ENCODE assay signal across 28 cellular contexts in the genomic region with DNA sequence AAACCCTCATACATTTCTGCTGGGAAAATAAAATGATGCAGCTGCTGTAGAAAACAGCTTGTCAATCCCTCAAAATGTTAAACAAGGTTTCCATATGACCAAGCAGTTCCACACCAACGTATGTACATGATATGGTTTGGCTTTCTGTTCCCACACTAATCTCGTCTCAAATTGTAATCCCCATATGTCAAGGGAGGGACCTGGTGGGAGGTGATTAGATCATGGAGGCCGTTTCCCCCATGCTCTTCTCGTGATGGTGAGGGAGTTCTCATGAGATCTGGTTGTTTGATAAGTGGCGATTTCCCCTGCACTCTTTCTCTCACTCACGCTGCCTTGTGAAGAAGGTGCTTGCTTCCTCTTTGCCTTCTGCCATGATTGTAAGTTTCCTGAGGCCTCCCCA.
DNase-seq lines count a peak whose midpoint lies in the region; ATAC-seq lines count a peak whose summit lies in the region.
"Had no signal": no experiment of that assay in that cellular context is flagged by ENCODE, and none has a peak within 500 bp of the region (broad histone marks: within the 10 kb centered on the region; RNA-seq: fewer than 3 reads in every experiment).

No MANE protein-coding gene starts in this region.

- H3K4me2 ChIP-seq in mesenchymal stem cell (ENCODE audit: low read length, poor library complexity, severe bottlenecking), result no peak overlapping the region

- H4K91ac ChIP-seq in mesenchymal stem cell (ENCODE audit: low read length), result no peak overlapping the region

- H3K4me3 ChIP-seq in mesenchymal stem cell (ENCODE audit: insufficient read depth in 1 of 2, low read depth in 1 of 2, low read length in 2 of 2), result no peak overlapping the region
- H3K4me3 ChIP-seq: mucosa of descending colon, right lobe of liver, SK-N-MC, tibial artery, vagina had no signal

- H3K9ac ChIP-seq in mesenchymal stem cell (ENCODE audit: low read length), result no peak overlapping the region

- no peak overlapping the region for H3K27ac ChIP-seq in mesenchymal stem cell (ENCODE audit: low read length, poor library complexity, severe bottlenecking)
- H3K27ac ChIP-seq: right lobe of liver, SK-N-MC, tibial artery, vagina had no signal

- WGBS in mesenchymal stem cell, result 79% methylated on average over 4 of the region's 6 CpGs

- DNase-seq in KBM-7 (peak; percentile 21), mesenchymal stem cell (no peak), RKO (ENCODE audit: low spot score) (no peak), SKM-1 treated with dmso at 0.1 percent for 144 hours (lab: John Stamatoyannopoulos, UW; ENCODE audit: unreplicated experiment) (no peak)
- DNase-seq: activated CD4-positive, alpha-beta T cell treated with anti-CD3 and anti-CD28 coated beads, Interleukin-2, amount 50 U/mL, for 4 hours; activated CD8-positive, alpha-beta memory T cell treated with anti-CD3 and anti-CD28 coated beads, Interleukin-2, amount 10 ng/mL, durations not matched to agents 7 days and 5 days; activated gamma-delta T cell; activated naive CD8-positive, alpha-beta T cell treated with anti-CD3 and anti-CD28 coated beads, Interleukin-2, amount 10 ng/mL, durations not matched to agents 7 days and 5 days; activated T-cell treated with anti-CD3 and anti-CD28 coated beads, Interleukin-2, amount 50 U/mL, for 4 hours; aorta; GOT3; mucosa of descending colon; MV-4-11; natural killer cell; NCI-H1436; NCI-H2081 treated with DMSO at 0.1 percent for 48 hours; NCI-H345; NCI-H748 treated with DMSO at 0.1 percent for 48 hours; nucleus accumbens; right lobe of liver; RPMI8226; tibial artery had no signal

- no peak overlapping the region for H3K4ac ChIP-seq in mesenchymal stem cell (ENCODE audit: low read depth in 1 of 2, low read length in 2 of 2)

- in situ Hi-C loops in KBM-7 (cut with MboI; ENCODE audit: low pct_unique_long_range_greater_than_20kb, low sequenced_read_pairs), result no loop called here

- H3K27me3 ChIP-seq in mesenchymal stem cell (ENCODE audit: control insufficient read depth in 1 of 2, insufficient read depth in 1 of 2, low read length in 2 of 2), result peaks cover 0 to 6% of the 10 kb centered on the region in 2 experiments
- H3K27me3 ChIP-seq: right lobe of liver, tibial artery, vagina had no signal

- no peak overlapping the region for H3K18ac ChIP-seq in mesenchymal stem cell (ENCODE audit: low read depth in 1 of 2, low read length in 2 of 2)

- H3K23ac ChIP-seq in mesenchymal stem cell (ENCODE audit: low read length in 2 of 2), result no peak overlapping the region

- H4K8ac ChIP-seq in mesenchymal stem cell (ENCODE audit: low read length), result no peak overlapping the region

- no peak overlapping the region for H2BK120ac ChIP-seq in mesenchymal stem cell (ENCODE audit: low read depth, low read length)

- no peak overlapping the region for H2BK5ac ChIP-seq in mesenchymal stem cell (ENCODE audit: low read depth, low read length, poor library complexity, severe bottlenecking)

- ATAC-seq in GM18502 (IDR thresholded peaks at IDR 0.05; ENCODE audit: poor library complexity, unreplicated experiment), result peak; percentile 56
- peak; percentile 47 for ATAC-seq in HG02571 (IDR thresholded peaks at IDR 0.05; ENCODE audit: unreplicated experiment)
- ATAC-seq in GM21529 (IDR thresholded peaks at IDR 0.05; ENCODE audit: unreplicated experiment), result no peak
- ATAC-seq: activated CD4-positive, CD25-positive, alpha-beta regulatory T cell treated with anti-CD3 and anti-CD28 coated beads, Interleukin-2, amount 50 U/mL, for 24 hours; activated CD8-positive, alpha-beta memory T cell treated with anti-CD3 and anti-CD28 coated beads, Interleukin-2, amount 10 ng/mL, durations not matched to agents 7 days and 5 days; activated T-cell treated with anti-CD3 and anti-CD28 coated beads, Interleukin-2, amount 50 U/mL, for 4 hours; mucosa of descending colon; natural killer cell; right lobe of liver had no signal

- H2AFZ ChIP-seq in mesenchymal stem cell (ENCODE audit: low read depth, low read length), result no peak overlapping the region

- peaks cover 1% of the 10 kb centered on the region for H3K4me1 ChIP-seq in mesenchymal stem cell (ENCODE audit: control insufficient read depth, insufficient read depth, low read depth, low read length)
- H3K4me1 ChIP-seq: right lobe of liver, tibial artery had no signal

- H3K14ac ChIP-seq in mesenchymal stem cell (ENCODE audit: low read length in 2 of 2), result no peak overlapping the region

- H2BK12ac ChIP-seq in mesenchymal stem cell (ENCODE audit: low read length in 2 of 2), result no peak overlapping the region

- H3K36me3 ChIP-seq in mesenchymal stem cell (ENCODE audit: control insufficient read depth in 1 of 2, insufficient read depth in 2 of 2, low read depth in 1 of 2, low read length in 2 of 2), result no peaks in the 10 kb centered on the region
- H3K36me3 ChIP-seq: right lobe of liver, tibial artery, vagina had no signal

- no peak overlapping the region for H2BK15ac ChIP-seq in mesenchymal stem cell (ENCODE audit: low read depth, poor library complexity, severe bottlenecking)

- no peaks in the 10 kb centered on the region for H3K9me3 ChIP-seq in mesenchymal stem cell (ENCODE audit: control insufficient read depth, low read length)
- H3K9me3 ChIP-seq: mucosa of descending colon, right lobe of liver, tibial artery, vagina had no signal

- H3K79me1 ChIP-seq in mesenchymal stem cell (replicated peaks; ENCODE audit: low read length, poor library complexity, severe bottlenecking), result no peaks in the 10 kb centered on the region

- peak overlapping the region; percentile 4 for H2AK5ac ChIP-seq in mesenchymal stem cell (ENCODE audit: low read length, severe bottlenecking)
